Comparison of ENCODE assay signal across 29 cellular contexts in genomic region chr4:54677853-54678650, GRCh38. TPM values are rescaled to one million over a fixed set of nuclear protein-coding genes. Genes with fewer than 3 reads are reported as not detected.
"Had no signal": no experiment of that assay in that cellular context is flagged by ENCODE, and none has a peak within 500 bp of the region (broad histone marks: within the 10 kb centered on the region; RNA-seq: fewer than 3 reads in every experiment).

No MANE protein-coding gene starts in this region.

- ATAC-seq: PC-3, SK-N-SH treated with all-trans-retinoic acid at 6 μM for 48 hours, T-cell had no signal

- H3K4me3 ChIP-seq: MG63, Peyer's patch, SJSA1 had no signal

- H3K27me3 ChIP-seq: MG63, Peyer's patch, SJSA1 had no signal

- H3K27ac Mint-ChIP-seq: T-cell had no signal

- H3K36me3 Mint-ChIP-seq: T-cell had no signal

- H3K27ac ChIP-seq: Peyer's patch, SJSA1 had no signal

- DNase-seq: MG63, NCI-H1048, NCI-H1092 treated with DMSO at 0.1 percent for 48 hours, NCI-H1105 treated with DMSO at 0.1 percent for 48 hours, NCI-H1417, NCI-H1436, NCI-H146, NCI-H1694, NCI-H187, NCI-H1930, NCI-H2029 treated with DMSO at 0.1 percent for 48 hours, NCI-H2081 treated with DMSO at 0.1 percent for 48 hours, NCI-H2107, NCI-H2171, NCI-H226, NCI-H446 treated with DMSO at 0.1 percent for 48 hours, NCI-H510A, NCI-H524, NCI-H748 treated with DMSO at 0.1 percent for 48 hours, NCI-H82, PC-3, Peyer's patch, Right ventricle myocardium superior, RPMI8226, SHP77 treated with DMSO at 0.1 percent for 48 hours, T-cell had no signal

- H3K4me1 ChIP-seq: SJSA1 had no signal

- H3K9me3 ChIP-seq: MG63, Peyer's patch, SJSA1 had no signal

- H3K36me3 ChIP-seq: MG63, Peyer's patch, SJSA1 had no signal

- H3K9me3 Mint-ChIP-seq: T-cell had no signal

- H3K4me3 Mint-ChIP-seq: T-cell had no signal

RNA-seq across cellular contexts. Expression of gene KIT, which starts 20.3 kb away (rescaled TPM):
- total RNA-seq: OCI-LY7, PC-3, SJSA1 had no signal
